ENCODE assay signal across 9 cellular contexts in the genomic region with DNA sequence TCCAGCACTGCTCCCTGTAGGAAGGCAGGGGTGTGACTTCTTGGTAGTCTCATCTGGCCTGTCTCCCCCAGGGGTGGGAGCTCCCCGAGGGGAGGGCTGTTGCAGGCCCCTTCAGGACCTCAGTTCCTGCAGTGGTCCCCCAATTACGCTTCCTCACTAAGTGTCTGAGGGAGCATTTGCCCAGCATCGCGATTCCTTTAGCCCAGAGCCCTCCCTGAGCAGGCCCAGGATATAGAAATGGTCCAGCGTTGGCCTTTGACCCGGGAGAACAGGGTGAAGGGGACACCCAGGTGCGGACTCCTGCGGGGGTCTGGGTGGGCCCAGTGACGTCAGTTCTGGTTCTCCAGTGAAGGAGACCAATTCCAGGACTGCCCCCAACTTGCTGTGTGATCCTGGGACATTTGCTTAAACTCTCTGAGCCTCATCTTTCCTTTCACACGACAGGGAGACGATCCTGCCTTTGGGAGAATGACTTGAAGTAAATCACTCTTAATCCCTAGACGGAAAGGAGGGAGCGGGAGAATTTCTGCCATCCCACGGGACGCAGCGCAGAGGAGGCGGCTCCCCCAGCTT. TPM values are rescaled to one million over a fixed set of nuclear protein-coding genes. Genes with fewer than 3 reads are reported as not detected.
DNase-seq lines count a peak whose midpoint lies in the region; ATAC-seq and TF ChIP-seq lines count a peak whose summit lies in the region.
"Had no signal": no experiment of that assay in that cellular context is flagged by ENCODE, and none has a peak within 500 bp of the region (broad histone marks: within the 10 kb centered on the region; RNA-seq: fewer than 3 reads in every experiment).

No MANE protein-coding gene starts in this region.

- no peak overlapping the region for H4K8ac ChIP-seq in trophoblast cell (ENCODE audit: low read depth, low read length)

- no peak overlapping the region for H4K12ac ChIP-seq in trophoblast cell (ENCODE audit: low read depth, low read length)

- H3K4me1 ChIP-seq in KMS-11 (ENCODE audit: low read depth, poor library complexity, severe bottlenecking) (peaks cover 93% of the 10 kb centered on the region), ectodermal cell (ENCODE audit: control insufficient read depth, insufficient read depth, low read length) (peaks cover 12% of the 10 kb centered on the region), trophoblast cell (ENCODE audit: control insufficient read depth in 1 of 2, insufficient read depth in 2 of 2, low read length in 2 of 2) (peaks cover 5 to 8% of the 10 kb centered on the region in 2 experiments)

- no peak for TF ChIP-seq POLR2A in erythroblast (IDR thresholded peaks at IDR 0.05; ENCODE audit: low read length)

- no peak overlapping the region for H3K4me3 ChIP-seq in KMS-11 (IDR thresholded peaks at IDR 0.05; ENCODE audit: insufficient read depth, low read depth, low read length)
- peak overlapping the region; percentile 19 for H3K4me3 ChIP-seq in ectodermal cell (ENCODE audit: insufficient read depth, low read depth, low read length)
- no peak overlapping the region for H3K4me3 ChIP-seq in trophoblast cell (ENCODE audit: low read depth, low read length)

- H3K36me3 ChIP-seq in KMS-11 (ENCODE audit: insufficient read depth), result no peaks in the 10 kb centered on the region
- no peaks in the 10 kb centered on the region for H3K36me3 ChIP-seq in ectodermal cell (ENCODE audit: control insufficient read depth, insufficient read depth, low read length)
- H3K36me3 ChIP-seq in trophoblast cell (ENCODE audit: control insufficient read depth in 1 of 2, insufficient read depth in 2 of 2, low read length in 2 of 2), result no peaks in the 10 kb centered on the region

- H2BK5ac ChIP-seq in trophoblast cell (ENCODE audit: low read depth, low read length, poor library complexity), result no peak overlapping the region

- H2AK5ac ChIP-seq in trophoblast cell (ENCODE audit: low read length), result no peak overlapping the region

- no peak overlapping the region for H3K14ac ChIP-seq in trophoblast cell (ENCODE audit: low read length)

- no peaks in the 10 kb centered on the region for H4K20me1 ChIP-seq in KMS-11 (ENCODE audit: insufficient read depth)

- no peak overlapping the region for H3K4ac ChIP-seq in trophoblast cell (ENCODE audit: low read depth, low read length)

- H2BK12ac ChIP-seq in trophoblast cell (ENCODE audit: low read length), result no peak overlapping the region

- no peak for ATAC-seq in GM19035 (IDR thresholded peaks at IDR 0.05; ENCODE audit: unreplicated experiment)

- no peak overlapping the region for H3K23ac ChIP-seq in trophoblast cell (ENCODE audit: low read length)

- no peak for DNase-seq in trophoblast cell
- no peak for DNase-seq in NCI-H187 (lab: John Stamatoyannopoulos, UW)
- no peak for DNase-seq in erythroblast (lab: John Stamatoyannopoulos, UW)
- no peak for DNase-seq in EL

- H3K9ac ChIP-seq in KMS-11, result peak overlapping the region; percentile 90; the same call in 1 of the 2 replicates
- H3K9ac ChIP-seq in trophoblast cell (ENCODE audit: low read length), result no peak overlapping the region

- peak overlapping the region; percentile 51; the same call in 1 of the 2 replicates for H2AFZ ChIP-seq in KMS-11 (ENCODE audit: low read depth)
- no peak overlapping the region for H2AFZ ChIP-seq in trophoblast cell (ENCODE audit: insufficient read depth, low read length, poor library complexity)

- no peaks in the 10 kb centered on the region for H3K27me3 ChIP-seq in KMS-11 (ENCODE audit: insufficient read depth, low read depth)
- peaks cover 20% of the 10 kb centered on the region for H3K27me3 ChIP-seq in ectodermal cell (ENCODE audit: control insufficient read depth, insufficient read depth, low read length, poor library complexity, severe bottlenecking)
- no peaks in the 10 kb centered on the region for H3K27me3 ChIP-seq in trophoblast cell (ENCODE audit: insufficient read depth, low read length)

- TF ChIP-seq CTCF in C4-2B (conservative IDR thresholded peaks at IDR 0.05) (0 out of 2 replicates have a peak, but pooled peaks have one; percentile 31), KMS-11 (conservative IDR thresholded peaks at IDR 0.05; ENCODE audit: low read depth, low read length) (no peak)

- WGBS in ectodermal cell, 2 experiments, result 33 to 36% methylated on average over 17 of the region's 17 CpGs
- no CpG with 5 or more reads among the region's 17 CpGs for WGBS in trophoblast cell (ENCODE audit: extremely low coverage, insufficient coverage, insufficient read length)

- H2BK120ac ChIP-seq in trophoblast cell (ENCODE audit: insufficient read depth, low read length, poor library complexity), result no peak overlapping the region

- H3K4me2 ChIP-seq in KMS-11, result peak overlapping the region; percentile 97
- peak overlapping the region; percentile 82 for H3K4me2 ChIP-seq in trophoblast cell (ENCODE audit: low read length)

- no peak overlapping the region for H4K91ac ChIP-seq in trophoblast cell (ENCODE audit: low read depth, low read length)

- peaks cover 3% of the 10 kb centered on the region for H3K79me1 ChIP-seq in trophoblast cell (ENCODE audit: low read length)

- H3K18ac ChIP-seq in trophoblast cell (ENCODE audit: low read length), result no peak overlapping the region

- H3K79me2 ChIP-seq in KMS-11 (ENCODE audit: insufficient read depth, low read depth) (peaks cover 10% of the 10 kb centered on the region; the same call in 1 of the 2 replicates), trophoblast cell (ENCODE audit: control insufficient read depth, insufficient read depth, low read length, poor library complexity) (no peaks in the 10 kb centered on the region)

- H3K9me3 ChIP-seq in ectodermal cell (ENCODE audit: control insufficient read depth, low read length) (no peaks in the 10 kb centered on the region), trophoblast cell (ENCODE audit: insufficient read depth, low read depth, low read length) (peaks cover 2% of the 10 kb centered on the region)

- H3K27ac ChIP-seq in C4-2B (no peak overlapping the region), KMS-11 (peak overlapping the region; percentile 95; the same call in 1 of the 2 replicates), ectodermal cell (ENCODE audit: insufficient read depth, low read depth, low read length, poor library complexity, severe bottlenecking) (no peak overlapping the region), trophoblast cell (ENCODE audit: low read depth, low read length) (no peak overlapping the region)

RNA-seq across cellular contexts. Expression of a gene that starts 32.6 kb away (rescaled TPM):
- 59.5 TPM for polyA plus RNA-seq in ectodermal cell (2013, experiment 1 of 4)
- 47.6 TPM for polyA plus RNA-seq in ectodermal cell (2013, experiment 2 of 4)
- polyA plus RNA-seq in ectodermal cell (2013, experiment 3 of 4), result 41.7 TPM
- 45.2 TPM for polyA plus RNA-seq in ectodermal cell (2013, experiment 4 of 4)
- polyA plus RNA-seq in trophoblast cell (2013), result 28.9 and 30.4 TPM in 2 replicates

RNA-seq across cellular contexts. Expression of a gene that starts 43.2 kb away (rescaled TPM):
- not detected for polyA plus RNA-seq in ectodermal cell (2013, experiment 1 of 4)
- polyA plus RNA-seq in ectodermal cell (2013, experiment 2 of 4), result not detected
- not detected for polyA plus RNA-seq in ectodermal cell (2013, experiment 3 of 4)
- not detected for polyA plus RNA-seq in ectodermal cell (2013, experiment 4 of 4)
- polyA plus RNA-seq in trophoblast cell (2013), result not detected in 2 replicates
- polyA plus RNA-seq: neural cell had no signal
